25 cellular contexts compared by ENCODE assay signal in the genomic region with DNA sequence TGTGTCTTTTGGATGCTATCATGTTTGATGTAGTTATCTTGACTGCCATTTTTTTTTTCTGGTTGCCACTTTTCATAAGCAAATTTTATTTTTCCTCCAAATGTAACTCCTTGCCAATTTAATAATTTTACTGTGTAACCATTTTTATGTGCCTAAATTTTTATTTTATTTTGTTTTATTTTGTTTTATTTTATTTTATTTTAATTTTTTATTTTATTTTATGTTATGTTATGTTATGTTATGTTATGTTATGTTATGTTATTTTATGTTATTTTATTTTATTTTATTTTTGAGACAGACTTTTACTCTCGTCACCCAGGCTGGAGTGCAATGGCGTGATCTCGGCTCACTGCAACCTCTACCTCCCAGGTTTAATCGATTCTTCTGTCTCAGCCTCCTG.
"Had no signal": no experiment of that assay in that cellular context is flagged by ENCODE, and none has a peak within 500 bp of the region (broad histone marks: within the 10 kb centered on the region; RNA-seq: fewer than 3 reads in every experiment).

No MANE protein-coding gene starts in this region.

- H3K36me3 ChIP-seq: brain microvascular endothelial cell, WERI-Rb-1 had no signal

- H3K9me3 Mint-ChIP-seq: activated naive CD4-positive, alpha-beta T cell treated with anti-CD3 and anti-CD28 coated beads, Interleukin-2, amount 50 U/mL, for 24 hours; activated T-cell treated with anti-CD3 and anti-CD28 coated beads, Interleukin-2, amount 50 U/mL, for 24 hours; T-cell had no signal

- H3K4me3 ChIP-seq: SK-N-MC had no signal

- H3K27ac Mint-ChIP-seq: activated naive CD4-positive, alpha-beta T cell treated with anti-CD3 and anti-CD28 coated beads, Interleukin-2, amount 50 U/mL, for 24 hours; activated T-helper 1 cell treated with anti-CD3 and anti-CD28 coated beads, Interleukin-12 subunit alpha, Interleukin-12 subunit beta, Interleukin-2, Interleukin-4 antibody, amounts not matched to agents 30 ng/mL and 10 ng/mL and 1 ng/mL, durations not matched to agents 14 hours and 24 hours and 36 hours; T-cell had no signal

- H3K27me3 Mint-ChIP-seq: activated CD8-positive, alpha-beta memory T cell treated with anti-CD3 and anti-CD28 coated beads, Interleukin-2, amount 10 ng/mL, durations not matched to agents 7 days and 5 days; activated naive CD4-positive, alpha-beta T cell treated with anti-CD3 and anti-CD28 coated beads, Interleukin-2, amount 50 U/mL, for 24 hours; activated T-cell treated with anti-CD3 and anti-CD28 coated beads, Interleukin-2, amount 50 U/mL, for 24 hours; T-cell had no signal

- H3K27me3 ChIP-seq: brain microvascular endothelial cell had no signal

- ATAC-seq: activated CD4-positive, CD25-positive, alpha-beta regulatory T cell treated with anti-CD3 and anti-CD28 coated beads, Interleukin-2, amount 50 U/mL, for 24 hours; activated CD8-positive, alpha-beta memory T cell treated with anti-CD3 and anti-CD28 coated beads, Interleukin-2, amount 10 ng/mL, durations not matched to agents 7 days and 5 days; Right ventricle myocardium inferior; T-cell had no signal

- H3K27ac ChIP-seq: brain microvascular endothelial cell, SK-N-MC, WERI-Rb-1 had no signal

- H3K4me3 Mint-ChIP-seq: activated CD8-positive, alpha-beta memory T cell treated with anti-CD3 and anti-CD28 coated beads, Interleukin-2, amount 10 ng/mL, durations not matched to agents 7 days and 5 days; activated naive CD4-positive, alpha-beta T cell treated with anti-CD3 and anti-CD28 coated beads, Interleukin-2, amount 50 U/mL, for 24 hours; activated T-cell treated with anti-CD3 and anti-CD28 coated beads, Interleukin-2, amount 50 U/mL, for 24 hours; activated T-helper 1 cell treated with anti-CD3 and anti-CD28 coated beads, Interleukin-12 subunit alpha, Interleukin-12 subunit beta, Interleukin-2, Interleukin-4 antibody, amounts not matched to agents 30 ng/mL and 10 ng/mL and 1 ng/mL, durations not matched to agents 14 hours and 24 hours and 36 hours; T-cell had no signal

- DNase-seq: activated CD4-positive, alpha-beta T cell treated with anti-CD3 and anti-CD28 coated beads for 4 hours; activated CD4-positive, alpha-beta T cell treated with anti-CD3 and anti-CD28 coated beads, Interleukin-2, amount 50 U/mL, for 48 hours; activated CD8-positive, alpha-beta memory T cell treated with anti-CD3 and anti-CD28 coated beads, Interleukin-2, amount 10 ng/mL, durations not matched to agents 7 days and 5 days; activated effector memory CD4-positive, alpha-beta T cell treated with Interleukin-2 at 50 U/mL for 16 hours; activated naive CD4-positive, alpha-beta T cell; activated T-cell treated with anti-CD3 and anti-CD28 coated beads, Interleukin-2, amount 50 U/mL, for 24 hours; brain microvascular endothelial cell; cerebellar nuclear complex; Kasumi-1; KBM-7; NCI-H1092; NCI-H1417 treated with DMSO at 0.1 percent for 48 hours; NCI-H2029; NCI-H2107; NCI-H226; NCI-H510A; NCI-H526 treated with DMSO at 0.1 percent for 48 hours; T-cell; T1000; WERI-Rb-1 had no signal
